In genomic region chr9:34124923-34125322, GRCh38 we compare ENCODE assay signal across 9 cellular contexts. TPM values are rescaled to one million over a fixed set of nuclear protein-coding genes. Genes with fewer than 3 reads are reported as not detected.
DNase-seq lines count a peak whose midpoint lies in the region; ATAC-seq, FAIRE-seq and TF ChIP-seq lines count a peak whose summit lies in the region.
"Had no signal": no experiment of that assay in that cellular context is flagged by ENCODE, and none has a peak within 500 bp of the region (broad histone marks: within the 10 kb centered on the region; RNA-seq: fewer than 3 reads in every experiment).

No MANE protein-coding gene starts in this region.

- H3K4me2 ChIP-seq in GM23338 (peak overlapping the region; percentile 99), fibroblast of lung (ENCODE audit: extremely low read depth, insufficient read depth, low read length) (peak overlapping the region; percentile 94), skeletal muscle satellite cell (ENCODE audit: low read length) (peak overlapping the region; percentile 96)

- H3K27ac Mint-ChIP-seq in GM23338: peak overlapping the region; percentile 99

- H3K36me3 Mint-ChIP-seq in GM23338 (ENCODE audit: low read depth): peaks cover 36% of the 10 kb centered on the region
- H3K36me3 Mint-ChIP-seq: naive B cell had no signal

- H3K36me3 ChIP-seq in GM23338 (ENCODE audit: insufficient read depth) (peaks cover 14% of the 10 kb centered on the region; the same call in 1 of the 2 replicates), RWPE2 (ENCODE audit: low read depth) (peaks cover 46% of the 10 kb centered on the region), fibroblast of lung (ENCODE audit: control insufficient read depth, insufficient read depth, low read length) (peaks cover 3% of the 10 kb centered on the region), skeletal muscle satellite cell (ENCODE audit: insufficient read depth, low read length) (peaks cover 36% of the 10 kb centered on the region)

- H3K4me3 ChIP-seq in GM23338 (peak overlapping the region; percentile 99), RWPE2 (ENCODE audit: severe bottlenecking) (peak overlapping the region; percentile 72), fibroblast of lung (replicated peaks in 1 of 4; ENCODE audit: control extremely low read depth in 1 of 4, insufficient read depth in 1 of 4, low read depth in 3 of 4, low read length in 4 of 4) (peak overlapping the region; percentile 62 to 100 (median 84)), skeletal muscle satellite cell (ENCODE audit: low read length) (peak overlapping the region; percentile 84)

- H3K27me3 ChIP-seq in GM23338 (ENCODE audit: insufficient read depth) (no peaks in the 10 kb centered on the region), RWPE2 (ENCODE audit: insufficient read depth, poor library complexity, severe bottlenecking) (no peaks in the 10 kb centered on the region), fibroblast of lung (ENCODE audit: control insufficient read depth, insufficient read depth, low read length) (no peaks in the 10 kb centered on the region), skeletal muscle satellite cell (ENCODE audit: control insufficient read depth, insufficient read depth, low read length) (no peaks in the 10 kb centered on the region)

- H4K20me1 ChIP-seq in GM23338 (replicated peaks; ENCODE audit: insufficient read depth): peaks cover 24% of the 10 kb centered on the region
- H4K20me1 ChIP-seq in fibroblast of lung (ENCODE audit: control insufficient read depth, extremely low read depth, insufficient read depth, low read length): no peaks in the 10 kb centered on the region

- ATAC-seq in GM23338 (no peak), RWPE2 (ENCODE audit: low read depth) (no peak), HG03175 (IDR thresholded peaks at IDR 0.05; ENCODE audit: unreplicated experiment) (no peak)

- peak; percentile 15 for DNase-seq in GM23338 (ENCODE audit: low spot score)
- DNase-seq in RWPE2 (ENCODE audit: low spot score): no peak
- peak in 1 of 2 donors; percentile 7 for DNase-seq in fibroblast of lung (ENCODE audit: low read depth in 2 of 2)
- DNase-seq in frontal cortex (ENCODE audit: low spot score in 2 of 2): no peak
- DNase-seq in HPDE6-E6E7 (ENCODE audit: extremely low spot score): no peak
- DNase-seq: naive B cell, NCI-H510A had no signal

- H3K79me2 ChIP-seq in GM23338 (replicated peaks; ENCODE audit: insufficient read depth) (peaks cover 63% of the 10 kb centered on the region), fibroblast of lung (ENCODE audit: control insufficient read depth, insufficient read depth, low read length) (peaks cover 38% of the 10 kb centered on the region)

- H3K9me2 ChIP-seq in GM23338 (ENCODE audit: insufficient read depth): no peaks in the 10 kb centered on the region

- no peak for FAIRE-seq in frontal cortex (lab: Jason Lieb, UNC)

- no peak overlapping the region for H2AFZ ChIP-seq in GM23338
- no peak overlapping the region for H2AFZ ChIP-seq in fibroblast of lung (ENCODE audit: low read length)

- peaks cover 10% of the 10 kb centered on the region for H3K4me1 ChIP-seq in GM23338 (ENCODE audit: insufficient read depth)
- H3K4me1 ChIP-seq in RWPE2 (ENCODE audit: insufficient read depth, poor library complexity, severe bottlenecking): peaks cover 12% of the 10 kb centered on the region
- peaks cover 4% of the 10 kb centered on the region for H3K4me1 ChIP-seq in fibroblast of lung (ENCODE audit: control insufficient read depth, extremely low read depth, insufficient read depth, low read length)
- peaks cover 21% of the 10 kb centered on the region for H3K4me1 ChIP-seq in skeletal muscle satellite cell (ENCODE audit: control insufficient read depth, insufficient read depth, low read length)

- H3K9ac ChIP-seq in fibroblast of lung (ENCODE audit: insufficient read depth, low read length) (no peak overlapping the region), skeletal muscle satellite cell (ENCODE audit: low read depth, low read length) (peak overlapping the region; percentile 95)

- H3K9me3 ChIP-seq in RWPE2 (ENCODE audit: severe bottlenecking): no peaks in the 10 kb centered on the region
- no peaks in the 10 kb centered on the region for H3K9me3 ChIP-seq in fibroblast of lung (ENCODE audit: control insufficient read depth, insufficient read depth, low read depth, low read length)
- no peaks in the 10 kb centered on the region for H3K9me3 ChIP-seq in skeletal muscle satellite cell (replicated peaks; ENCODE audit: low read length)

- peaks cover 11% of the 10 kb centered on the region; the same call in 1 of the 2 replicates for H3F3A ChIP-seq in GM23338 (replicated peaks; ENCODE audit: low read depth)

- H3K4me1 Mint-ChIP-seq in GM23338: peaks cover 13% of the 10 kb centered on the region

- peak overlapping the region; percentile 100 for H3K4me3 Mint-ChIP-seq in GM23338

- no peaks in the 10 kb centered on the region for H3K9me3 Mint-ChIP-seq in GM23338

- 0 out of 2 replicates have a peak overlapping the region, but pooled peaks have one; percentile 6 for H3K27ac ChIP-seq in GM23338 (ENCODE audit: low read depth)
- peak overlapping the region; percentile 69 for H3K27ac ChIP-seq in RWPE2 (ENCODE audit: poor library complexity, severe bottlenecking)
- H3K27ac ChIP-seq in fibroblast of lung (ENCODE audit: insufficient read depth, low read length): peak overlapping the region; percentile 80

- peaks cover 8% of the 10 kb centered on the region for H3K27me3 Mint-ChIP-seq in GM23338 (ENCODE audit: insufficient read depth, low read depth, poor library complexity)

- TF ChIP-seq CTCF in GM23338 (conservative IDR thresholded peaks at IDR 0.05; ENCODE audit: low read depth in 2 of 2) (no peak), RWPE2 (IDR thresholded peaks at IDR 0.05; ENCODE audit: poor library complexity, severe bottlenecking) (no peak), fibroblast of lung (conservative IDR thresholded peaks at IDR 0.05 in 1 of 2, IDR thresholded peaks at IDR 0.05 in 1 of 2; ENCODE audit: low read depth in 1 of 2, low read length in 2 of 2) (no peak)

TF ChIP-seq in GM23338, 12 proteins besides CTCF, POLR2A, EP300 and RAD21:
- TF ChIP-seq CREB1 (CRISPR knock-in tag; IDR thresholded peaks at IDR 0.05; ENCODE audit: low read depth) (no peak), REST (IDR thresholded peaks at IDR 0.05; ENCODE audit: unreplicated experiment) (no peak)

RNA-seq across cellular contexts. Expression of gene DCAF12, which starts 1.6 kb away (rescaled TPM):
- total RNA-seq in GM23338 (2014; rRNA removed; shearing (Covaris generic)): 20.7 and 27.5 TPM in 2 replicates
- polyA plus RNA-seq in GM23338 (2016; fragmentation: Nextera tagmentation; extraction: Ambion mirVana): 8.9 and 9.5 TPM in 2 replicates
- 9.7 and 10.8 TPM in 2 replicates for total RNA-seq in fibroblast of lung
- polyA plus RNA-seq in fibroblast of lung: 25.4 and 26.3 TPM in 2 replicates
- polyA plus RNA-seq in fibroblast of lung (2012): 10.5 and 12.3 TPM in 2 replicates
- polyA minus RNA-seq in fibroblast of lung (ENCODE audit: low replicate concordance): 18.0 and 55.5 TPM in 2 replicates
- 12.7 and 16.4 TPM in 2 replicates for total RNA-seq in skeletal muscle satellite cell (2012; rRNA removed)
- 19.2 TPM for total RNA-seq in frontal cortex

RNA-seq across cellular contexts. Expression of gene UBAP1, which starts 53.9 kb away (rescaled TPM):
- total RNA-seq in GM23338 (2014; rRNA removed; shearing (Covaris generic)): 20.7 and 24.9 TPM in 2 replicates
- polyA plus RNA-seq in GM23338 (2016; fragmentation: Nextera tagmentation; extraction: Ambion mirVana) (16.8 and 17.4 TPM in 2 replicates), fibroblast of lung (57.6 and 58.1 TPM in 2 replicates)
- total RNA-seq in fibroblast of lung (32.1 and 41.6 TPM in 2 replicates), frontal cortex (21.6 TPM)
- polyA plus RNA-seq in fibroblast of lung (2012): 37.5 and 38.3 TPM in 2 replicates
- 64.9 and 90.3 TPM in 2 replicates for polyA minus RNA-seq in fibroblast of lung (ENCODE audit: low replicate concordance)
- total RNA-seq in skeletal muscle satellite cell (2012; rRNA removed): 29.7 and 31.0 TPM in 2 replicates

Comparison
In these comparisons a context has a peak if more than half of its experiments do, and no peak if none do; other contexts are left out.
1. H3K27ac ChIP-seq: peak in every context shown above with its lines; median percentile 80 in fibroblast of lung; 69 in RWPE2; 6 in GM23338.